Comparison of ENCODE assay signal across 16 cellular contexts in genomic region chr5:5954199-5954598, GRCh38.
DNase-seq lines count a peak whose midpoint lies in the region; TF ChIP-seq lines count a peak whose summit lies in the region.
"Had no signal": no experiment of that assay in that cellular context is flagged by ENCODE, and none has a peak within 500 bp of the region (broad histone marks: within the 10 kb centered on the region; RNA-seq: fewer than 3 reads in every experiment).

No MANE protein-coding gene starts in this region.

- H3K27ac ChIP-seq in esophagus muscularis mucosa (replicated peaks in 1 of 4) = no peak overlapping the region
- H3K27ac ChIP-seq: BLaER1, GM23248 had no signal

- TF ChIP-seq EP300 in esophagus muscularis mucosa (IDR thresholded peaks at IDR 0.05) = no peak

- no peaks in the 10 kb centered on the region for H3K27me3 ChIP-seq in esophagus muscularis mucosa
- H3K27me3 ChIP-seq: BLaER1 had no signal

- intact Hi-C loops in esophagus muscularis mucosa (cut with DNase I) = no loop called here

- no peak overlapping the region for H3K4me3 ChIP-seq in esophagus muscularis mucosa
- H3K4me3 ChIP-seq: BLaER1, GM12878, GM23248 had no signal

- TF ChIP-seq POLR2A in esophagus muscularis mucosa (IDR thresholded peaks at IDR 0.05; ENCODE audit: low read depth) = no peak

- H3K4me1 ChIP-seq in esophagus muscularis mucosa = no peaks in the 10 kb centered on the region
- H3K4me1 ChIP-seq: BLaER1 had no signal

- DNase-seq in NCI-H2107 treated with DMSO at 0.1 percent for 48 hours (lab: John Stamatoyannopoulos, UW; ENCODE audit: unreplicated experiment) (peak; percentile 51), NCI-H2107 (lab: John Stamatoyannopoulos, UW) (no peak), NCI-H748 (lab: John Stamatoyannopoulos, UW; ENCODE audit: unreplicated experiment) (peak; percentile 67), esophagus muscularis mucosa (ENCODE audit: extremely low spot score) (peak; percentile 64), NCI-H526 treated with DMSO at 0.1 percent for 48 hours (lab: John Stamatoyannopoulos, UW) (no peak), activated T-cell treated with anti-CD3 and anti-CD28 coated beads for 4 hours (no peak), SKM-1 treated with dmso at 0.1 percent for 144 hours (lab: John Stamatoyannopoulos, UW; ENCODE audit: unreplicated experiment) (no peak)
- DNase-seq: 8988T; AML-193; CD8-positive, alpha-beta memory T cell; DMS79; GM23248; H7; IMR-90 had no signal

- no peaks in the 10 kb centered on the region for H3K9me3 ChIP-seq in esophagus muscularis mucosa

- 86% methylated on average over 10 of the region's 10 CpGs for WGBS in esophagus muscularis mucosa

- no peak for TF ChIP-seq CTCF in esophagus muscularis mucosa (IDR thresholded peaks at IDR 0.05)

- no peaks in the 10 kb centered on the region for H3K36me3 ChIP-seq in esophagus muscularis mucosa
- H3K36me3 ChIP-seq: BLaER1 had no signal

Comparison
In these comparisons a context has a peak if more than half of its experiments do, and no peak if none do; other contexts are left out.
1. DNase-seq: peak in NCI-H2107 treated with DMSO at 0.1 percent for 48 hours (single experiment), NCI-H748 (single experiment) and esophagus muscularis mucosa (single experiment); none in NCI-H2107 (single experiment), NCI-H526 treated with DMSO at 0.1 percent for 48 hours (single experiment), activated T-cell treated with anti-CD3 and anti-CD28 coated beads for 4 hours (single experiment) and SKM-1 treated with dmso at 0.1 percent for 144 hours (single experiment).